In the genomic region with DNA sequence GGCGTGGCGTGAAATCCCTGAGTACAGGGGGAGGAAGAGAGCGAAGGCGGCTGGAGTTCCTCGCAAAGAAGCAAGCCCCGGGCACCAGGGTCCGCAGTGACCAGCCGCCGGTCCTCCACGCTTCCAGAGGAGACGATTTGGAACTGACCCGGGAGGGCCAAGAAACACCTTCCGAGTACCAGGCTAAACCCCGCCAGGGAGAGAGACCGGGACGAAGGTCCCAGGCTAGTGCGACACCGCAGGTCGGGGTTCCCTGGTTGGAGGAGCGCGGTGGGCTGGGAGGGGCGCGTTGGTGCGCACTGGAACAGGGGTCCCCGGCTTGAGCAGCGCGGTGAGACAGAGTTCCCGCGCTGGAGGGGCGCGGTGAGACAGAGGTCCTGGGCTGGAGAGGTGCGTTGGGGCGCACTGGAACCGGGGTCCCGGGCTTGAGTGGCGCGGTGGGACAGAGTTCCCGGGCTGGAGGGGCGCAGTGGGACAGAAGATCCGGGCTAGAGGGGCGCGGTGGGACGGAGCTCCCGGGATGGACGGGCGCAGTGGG, we compare ENCODE assay signal across 8 cellular contexts. TPM values are rescaled to one million over a fixed set of nuclear protein-coding genes. Genes with fewer than 3 reads are reported as not detected.
DNase-seq lines count a peak whose midpoint lies in the region; ATAC-seq and TF ChIP-seq lines count a peak whose summit lies in the region.

No MANE protein-coding gene starts in this region.

- H3K4me1 ChIP-seq in Peyer's patch (peaks cover 0 to 26% (median 11%) of the 10 kb centered on the region in 4 donors), breast epithelium (peaks cover 0 to 4% of the 10 kb centered on the region in 2 donors)

- CTCF ChIA-PET in AG04449 (lab: Yijun Ruan, JAX): interaction anchor here (1.4 kb wide), 1 partner anchor 24 kb away, joined by 3 read pairs; no protein-coding TSS in a partner anchor

- no peaks in the 10 kb centered on the region for H3K9me3 ChIP-seq in Peyer's patch
- no peaks in the 10 kb centered on the region for H3K9me3 ChIP-seq in breast epithelium

- ATAC-seq in GM19035 (IDR thresholded peaks at IDR 0.05; ENCODE audit: unreplicated experiment) (peak; percentile 27), HG02840 (IDR thresholded peaks at IDR 0.05; ENCODE audit: low FRiP score, unreplicated experiment) (no peak), GM21717 (IDR thresholded peaks at IDR 0.05; ENCODE audit: unreplicated experiment) (no peak)

- intact Hi-C loops in breast epithelium (cut with DNase I; ENCODE audit: low total_unique reads): no loop called here

- TF ChIP-seq CTCF in AG04449 (IDR thresholded peaks at IDR 0.05; ENCODE audit: insufficient read depth, low read length, missing control alignments) (no peak), Peyer's patch (IDR thresholded peaks at IDR 0.05) (no peak), breast epithelium (IDR thresholded peaks at IDR 0.05) (no peak)

- POLR2A ChIA-PET in AG04449 (lab: Yijun Ruan, JAX): interaction anchor here (1.1 kb wide), 1 partner anchor 15 kb away, joined by 3 read pairs; no protein-coding TSS in a partner anchor

- no peaks in the 10 kb centered on the region for H3K27me3 ChIP-seq in Peyer's patch
- no peaks in the 10 kb centered on the region for H3K27me3 ChIP-seq in breast epithelium

- H3K4me3 ChIP-seq in AG04449 (ENCODE audit: low read depth, low read length): peak overlapping the region; percentile 89
- H3K4me3 ChIP-seq in Peyer's patch: peak overlapping the region; percentile 87 to 100 (median 95)
- H3K4me3 ChIP-seq in breast epithelium: peak overlapping the region; percentile 85 to 98 (median 88)
- H3K4me3 ChIP-seq in skin epidermis: peak overlapping the region; percentile 62 to 99 (median 95)

- H3K27ac ChIP-seq in Peyer's patch (peak overlapping the region; percentile 89 to 97 (median 95)), breast epithelium (peak overlapping the region; percentile 91 to 94), skin epidermis (peak overlapping the region; percentile 91 to 98 (median 95))

- TF ChIP-seq POLR2A in Peyer's patch (IDR thresholded peaks at IDR 0.05) (no peak), breast epithelium (IDR thresholded peaks at IDR 0.05) (no peak)

- DNase-seq in AG04449 (ENCODE audit: low read depth, low spot score) (no peak), Peyer's patch (peak; percentile 41 to 73 (median 61)), breast epithelium (ENCODE audit: low spot score in 2 of 2) (no peak), iPS-NIHi7 (ENCODE audit: extremely low spot score) (peak; percentile 53)

- H3K36me3 ChIP-seq in Peyer's patch (no peaks in the 10 kb centered on the region), breast epithelium (no peaks in the 10 kb centered on the region)

RNA-seq across cellular contexts. Expression of gene WDFY1, which starts 0.9 kb away (rescaled TPM):
- total RNA-seq in Peyer's patch (10 to 100 TPM; 36.9 to 82.0 (median 65.0) TPM), breast epithelium (10 to 100 TPM; 45.2 to 57.6 (median 46.2) TPM)

RNA-seq across cellular contexts. Expression of gene MRPL44, which starts 13.0 kb away (rescaled TPM):
- total RNA-seq in Peyer's patch (10 to 100 TPM; 17.6 to 36.3 (median 22.2) TPM), breast epithelium (10 to 100 TPM; 22.4 to 27.4 (median 24.3) TPM)

Comparison
In these comparisons a context has a peak if more than half of its experiments do, and no peak if none do; other contexts are left out.
1. DNase-seq: peak in Peyer's patch (3 of 3) and iPS-NIHi7 (single experiment); none in AG04449 (single experiment) and breast epithelium (0 of 2).
2. Peak in every context shown above with its lines, with median percentiles within 50 percentile points of each other: H3K4me3 ChIP-seq and H3K27ac ChIP-seq.